ENCODE assay signal across 9 cellular contexts in the genomic region with DNA sequence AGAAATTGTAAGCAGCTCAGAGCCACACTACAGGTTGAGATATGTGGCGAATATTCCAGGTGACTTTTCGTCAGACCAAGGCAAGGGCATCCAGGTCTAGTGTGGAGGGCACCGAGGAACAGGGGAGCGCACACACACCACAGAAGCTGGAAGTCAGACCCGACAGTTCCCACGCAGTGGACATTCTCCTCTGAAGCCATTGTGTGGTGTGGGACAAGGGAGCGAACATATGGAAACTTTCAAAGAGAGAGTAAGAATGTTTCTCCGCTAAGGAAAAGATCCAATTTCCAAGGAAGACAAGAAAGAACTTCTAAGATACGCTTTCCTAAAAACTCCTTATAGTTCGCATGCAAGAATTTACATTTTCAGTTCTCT.
DNase-seq lines count a peak whose midpoint lies in the region; ATAC-seq, FAIRE-seq and TF ChIP-seq lines count a peak whose summit lies in the region.
"Had no signal": no experiment of that assay in that cellular context is flagged by ENCODE, and none has a peak within 500 bp of the region (broad histone marks: within the 10 kb centered on the region; RNA-seq: fewer than 3 reads in every experiment).

No MANE protein-coding gene starts in this region.

- no peaks in the 10 kb centered on the region for H3K27me3 ChIP-seq in suprapubic skin

- WGBS in suprapubic skin, result 74% methylated on average over 10 of the region's 10 CpGs

- POLR2A ChIA-PET in T-cell (lab: Charles Lee), result no interaction called here

- H3K27me3 Mint-ChIP-seq in HFFc6 (ENCODE audit: insufficient read depth), result peaks cover 28% of the 10 kb centered on the region
- peaks cover 7% of the 10 kb centered on the region for H3K27me3 Mint-ChIP-seq in endothelial cell (ENCODE audit: unreplicated experiment)
- peaks cover 10% of the 10 kb centered on the region for H3K27me3 Mint-ChIP-seq in stimulated activated naive CD8-positive, alpha-beta T cell treated with anti-CD3 and anti-CD28 coated beads, Interleukin-15, amount 100 ng/mL, for 72 hours
- peaks cover 0 to 3% of the 10 kb centered on the region in 2 donors for H3K27me3 Mint-ChIP-seq in T-cell

- DNase-seq in HFFc6 (no peak), endothelial cell (ENCODE audit: low spot score) (no peak), myocyte (ENCODE audit: low read depth) (peak; percentile 29), suprapubic skin (ENCODE audit: low spot score in 2 of 2) (no peak), GM12892 (ENCODE audit: insufficient read length) (no peak), T-cell (no peak)
- no peak for DNase-seq in stimulated activated naive CD8-positive, alpha-beta T cell treated with anti-CD3 and anti-CD28 coated beads, Interleukin-15, amount 100 ng/mL, for 72 hours
- DNase-seq: T1000 had no signal

- no peak for ATAC-seq in stimulated activated naive CD8-positive, alpha-beta T cell treated with anti-CD3 and anti-CD28 coated beads, Interleukin-15, amount 100 ng/mL, for 72 hours
- ATAC-seq in T-cell (replicated peaks in 1 of 4) (no peak), HG03520 (IDR thresholded peaks at IDR 0.05; ENCODE audit: unreplicated experiment) (no peak)

- H3K4me3 Mint-ChIP-seq in HFFc6, result peak overlapping the region; percentile 88
- peak overlapping the region; percentile 58 for H3K4me3 Mint-ChIP-seq in endothelial cell (ENCODE audit: unreplicated experiment)
- H3K4me3 Mint-ChIP-seq in stimulated activated naive CD8-positive, alpha-beta T cell treated with anti-CD3 and anti-CD28 coated beads, Interleukin-15, amount 100 ng/mL, for 72 hours, result no peak overlapping the region
- H3K4me3 Mint-ChIP-seq in T-cell, result no peak overlapping the region

- H3K36me3 ChIP-seq in suprapubic skin, result peaks cover 8% of the 10 kb centered on the region

- CTCF ChIA-PET in T-cell (lab: Charles Lee), result no interaction called here

- no peak for FAIRE-seq in GM12892 (lab: Jason Lieb, UNC)

- H3K36me3 Mint-ChIP-seq in HFFc6 (ENCODE audit: low read depth), result peaks cover 58% of the 10 kb centered on the region
- peaks cover 49% of the 10 kb centered on the region for H3K36me3 Mint-ChIP-seq in endothelial cell (ENCODE audit: low read depth, unreplicated experiment)
- no peaks in the 10 kb centered on the region for H3K36me3 Mint-ChIP-seq in T-cell

- H3K27ac ChIP-seq in suprapubic skin, result peak overlapping the region; percentile 64

- TF ChIP-seq CTCF in HFFc6 (IDR thresholded peaks at IDR 0.05), result no peak
- no peak for TF ChIP-seq CTCF in endothelial cell (IDR thresholded peaks at IDR 0.05; ENCODE audit: unreplicated experiment)
- TF ChIP-seq CTCF in suprapubic skin (IDR thresholded peaks at IDR 0.05), result no peak

- H3K4me3 ChIP-seq in suprapubic skin, result peak overlapping the region; percentile 50

- TF ChIP-seq EP300 in suprapubic skin (IDR thresholded peaks at IDR 0.05), result no peak

- H3K9me3 Mint-ChIP-seq in HFFc6, result peaks cover 4% of the 10 kb centered on the region; the same call in 1 of the 2 replicates
- no peaks in the 10 kb centered on the region for H3K9me3 Mint-ChIP-seq in endothelial cell (ENCODE audit: unreplicated experiment)
- H3K9me3 Mint-ChIP-seq in stimulated activated naive CD8-positive, alpha-beta T cell treated with anti-CD3 and anti-CD28 coated beads, Interleukin-15, amount 100 ng/mL, for 72 hours, result peaks cover 10 to 12% of the 10 kb centered on the region in 2 donors
- H3K9me3 Mint-ChIP-seq in T-cell, result no peaks in the 10 kb centered on the region

- no peak for TF ChIP-seq POLR2A in suprapubic skin (IDR thresholded peaks at IDR 0.05)
- no peak for TF ChIP-seq POLR2A in GM12892 (IDR thresholded peaks at IDR 0.05; ENCODE audit: low read depth, low read length)

- peak overlapping the region; percentile 98 for H3K27ac Mint-ChIP-seq in HFFc6
- peak overlapping the region; percentile 92 for H3K27ac Mint-ChIP-seq in endothelial cell (ENCODE audit: unreplicated experiment)
- H3K27ac Mint-ChIP-seq in stimulated activated naive CD8-positive, alpha-beta T cell treated with anti-CD3 and anti-CD28 coated beads, Interleukin-15, amount 100 ng/mL, for 72 hours, result no peak overlapping the region
- no peak overlapping the region for H3K27ac Mint-ChIP-seq in T-cell

- peaks cover 13% of the 10 kb centered on the region for H3K4me1 ChIP-seq in suprapubic skin

- H3K9me3 ChIP-seq in suprapubic skin, result no peaks in the 10 kb centered on the region

- H3K4me1 Mint-ChIP-seq in HFFc6 (ENCODE audit: low read depth) (peaks cover 100% of the 10 kb centered on the region), endothelial cell (ENCODE audit: unreplicated experiment) (peaks cover 67% of the 10 kb centered on the region), T-cell (peaks cover 6 to 13% (median 8%) of the 10 kb centered on the region in 3 donors)
- H3K4me1 Mint-ChIP-seq in stimulated activated naive CD8-positive, alpha-beta T cell treated with anti-CD3 and anti-CD28 coated beads, Interleukin-15, amount 100 ng/mL, for 72 hours, result peaks cover 40% of the 10 kb centered on the region

Comparison
In these comparisons a context has a peak if more than half of its experiments do, and no peak if none do; other contexts are left out.
1. H3K27ac Mint-ChIP-seq: peak in HFFc6 (single experiment) and endothelial cell (single experiment); none in stimulated activated naive CD8-positive, alpha-beta T cell treated with anti-CD3 and anti-CD28 coated beads, Interleukin-15, amount 100 ng/mL, for 72 hours (0 of 2) and T-cell (0 of 2).
2. H3K4me3 Mint-ChIP-seq: peak in HFFc6 (single experiment) and endothelial cell (single experiment); none in stimulated activated naive CD8-positive, alpha-beta T cell treated with anti-CD3 and anti-CD28 coated beads, Interleukin-15, amount 100 ng/mL, for 72 hours (0 of 2) and T-cell (0 of 3).